Comparison of ENCODE assay signal across 8 cellular contexts in genomic region chr17:38852771-38853291, GRCh38. TPM values are rescaled to one million over a fixed set of nuclear protein-coding genes. Genes with fewer than 3 reads are reported as not detected.
DNase-seq lines count a peak whose midpoint lies in the region; ATAC-seq, FAIRE-seq and TF ChIP-seq lines count a peak whose summit lies in the region.

No MANE protein-coding gene starts in this region.

- TF ChIP-seq POLR2A in GM12892 (IDR thresholded peaks at IDR 0.05; ENCODE audit: low read depth, low read length), result no peak

- H3K4me3 Mint-ChIP-seq in activated CD4-positive, alpha-beta T cell treated with anti-CD3 and anti-CD28 coated beads for 36 hours, result peak overlapping the region; percentile 99
- H3K4me3 Mint-ChIP-seq in activated CD4-positive, alpha-beta memory T cell treated with anti-CD3 and anti-CD28 coated beads for 36 hours, result peak overlapping the region; percentile 99

- no peaks in the 10 kb centered on the region for H3K27me3 Mint-ChIP-seq in activated CD4-positive, alpha-beta T cell treated with anti-CD3 and anti-CD28 coated beads for 36 hours
- H3K27me3 Mint-ChIP-seq in activated CD4-positive, alpha-beta memory T cell treated with anti-CD3 and anti-CD28 coated beads for 36 hours, result no peaks in the 10 kb centered on the region

- H3K27ac ChIP-seq in rectal smooth muscle tissue (ENCODE audit: low read depth, low read length), result peak overlapping the region; percentile 97

- peak overlapping the region; percentile 95 to 98 for H3K4me3 ChIP-seq in foreskin fibroblast (ENCODE audit: low read depth in 1 of 2, low read length in 2 of 2)
- peak overlapping the region; percentile 75 for H3K4me3 ChIP-seq in rectal smooth muscle tissue (ENCODE audit: low read length)

- DNase-seq in activated CD4-positive, alpha-beta T cell treated with anti-CD3 and anti-CD28 coated beads for 36 hours, result no peak
- no peak for DNase-seq in activated CD4-positive, alpha-beta T cell treated with anti-CD3 and anti-CD28 coated beads, Interleukin-2, amount 50 U/mL, for 4 hours
- DNase-seq in activated CD4-positive, alpha-beta memory T cell treated with anti-CD3 and anti-CD28 coated beads for 36 hours, result no peak
- DNase-seq in foreskin fibroblast (no peak), GM12892 (ENCODE audit: insufficient read length) (no peak), NCI-H446 (lab: John Stamatoyannopoulos, UW) (no peak)

- H3K36me3 Mint-ChIP-seq in activated CD4-positive, alpha-beta T cell treated with anti-CD3 and anti-CD28 coated beads for 36 hours (ENCODE audit: low read depth), result peaks cover 56% of the 10 kb centered on the region
- H3K36me3 Mint-ChIP-seq in activated CD4-positive, alpha-beta memory T cell treated with anti-CD3 and anti-CD28 coated beads for 36 hours, result peaks cover 56% of the 10 kb centered on the region

- peak overlapping the region; percentile 99 for H3K27ac Mint-ChIP-seq in activated CD4-positive, alpha-beta T cell treated with anti-CD3 and anti-CD28 coated beads for 36 hours
- peak overlapping the region; percentile 99 for H3K27ac Mint-ChIP-seq in activated CD4-positive, alpha-beta memory T cell treated with anti-CD3 and anti-CD28 coated beads for 36 hours

- no peak for FAIRE-seq in GM12892 (lab: Jason Lieb, UNC)

- H3K4me1 Mint-ChIP-seq in activated CD4-positive, alpha-beta T cell treated with anti-CD3 and anti-CD28 coated beads for 36 hours, result peaks cover 46% of the 10 kb centered on the region
- peaks cover 38% of the 10 kb centered on the region for H3K4me1 Mint-ChIP-seq in activated CD4-positive, alpha-beta memory T cell treated with anti-CD3 and anti-CD28 coated beads for 36 hours (ENCODE audit: low read depth)

- peaks cover 10% of the 10 kb centered on the region for H3K36me3 ChIP-seq in rectal smooth muscle tissue (ENCODE audit: control insufficient read depth, insufficient read depth, low read length)

- no peaks in the 10 kb centered on the region for H3K9me3 Mint-ChIP-seq in activated CD4-positive, alpha-beta T cell treated with anti-CD3 and anti-CD28 coated beads for 36 hours (ENCODE audit: low read depth)
- no peaks in the 10 kb centered on the region for H3K9me3 Mint-ChIP-seq in activated CD4-positive, alpha-beta memory T cell treated with anti-CD3 and anti-CD28 coated beads for 36 hours

- ATAC-seq in activated CD4-positive, alpha-beta T cell treated with anti-CD3 and anti-CD28 coated beads for 36 hours, result no peak
- no peak for ATAC-seq in HG03565 (IDR thresholded peaks at IDR 0.05; ENCODE audit: unreplicated experiment)

- no peak for TF ChIP-seq CTCF in foreskin fibroblast (IDR thresholded peaks at IDR 0.05; ENCODE audit: low read depth, low read length)

- intact Hi-C loops in activated CD4-positive, alpha-beta T cell treated with anti-CD3 and anti-CD28 coated beads for 36 hours (cut with DNase I, micrococcal nuclease), result loop anchor here (1.0 to 10.0 kb wide), 13 partner anchors 15 to 1127 kb away; partner anchors contain the start of genes CWC25 (in 2 of the 2), PSMB3 (in 2 of the 2), EPOP (in 1 of the 2) and FBXL20 (in 1 of the 2)
- intact Hi-C loops in activated CD4-positive, alpha-beta memory T cell treated with anti-CD3 and anti-CD28 coated beads for 36 hours (cut with micrococcal nuclease), result loop anchor here (1.0 to 5.0 kb wide), 4 partner anchors 16 to 299 kb away; partner anchors contain the start of genes CWC25 and PLXDC1

- CTCF ChIA-PET in activated CD4-positive, alpha-beta T cell treated with anti-CD3 and anti-CD28 coated beads for 36 hours (lab: Charles Lee), result interaction anchor here (0.7 to 3.1 kb wide), 4 partner anchors 12 to 301 kb away, joined by 3 to 9 read pairs (median 6); a partner anchor contains a TSS
- CTCF ChIA-PET in activated CD4-positive, alpha-beta memory T cell treated with anti-CD3 and anti-CD28 coated beads for 36 hours (lab: Charles Lee), result interaction anchor here (0.6 to 2.3 kb wide), 5 partner anchors 28 to 312 kb away, joined by 3 to 6 read pairs (median 5); partner anchors contain the start of gene CWC25

- POLR2A ChIA-PET in activated CD4-positive, alpha-beta T cell treated with anti-CD3 and anti-CD28 coated beads for 36 hours (lab: Charles Lee), result interaction anchor here (0.5 to 3.0 kb wide), 6 partner anchors 12 to 608 kb away, joined by 3 to 36 read pairs (median 4); partner anchors contain the start of genes CDK12 and LASP1
- POLR2A ChIA-PET in activated CD4-positive, alpha-beta memory T cell treated with anti-CD3 and anti-CD28 coated beads for 36 hours (lab: Charles Lee), result interaction anchor here (0.7 to 8.6 kb wide), 6 partner anchors 8 to 46 kb away, joined by 3 to 97 read pairs (median 10); partner anchors contain the start of genes CWC25 and LASP1

- peak overlapping the region; percentile 12 for H3K9ac ChIP-seq in rectal smooth muscle tissue (ENCODE audit: low read length)

- H3K4me1 ChIP-seq in rectal smooth muscle tissue (ENCODE audit: control insufficient read depth, insufficient read depth, low read length), result peaks cover 16% of the 10 kb centered on the region

- no peaks in the 10 kb centered on the region for H3K27me3 ChIP-seq in rectal smooth muscle tissue (ENCODE audit: control insufficient read depth, insufficient read depth, low read length)

RNA-seq across cellular contexts. Expression of gene RPL23, which starts 0.7 kb away (rescaled TPM):
- 1,000 to 10,000 TPM; 1,886 to 1,896 TPM for total RNA-seq in activated CD4-positive, alpha-beta T cell treated with anti-CD3 and anti-CD28 coated beads for 36 hours
- 1,000 to 10,000 TPM; 1,774 to 1,791 TPM for total RNA-seq in activated CD4-positive, alpha-beta memory T cell treated with anti-CD3 and anti-CD28 coated beads for 36 hours
- polyA plus RNA-seq in GM12892 (2012; ENCODE audit: missing spikeins), result 4,815 TPM

RNA-seq across cellular contexts. Expression of gene LASP1, which starts 17.0 kb away (rescaled TPM):
- 100 to 1,000 TPM; 119 to 144 TPM for total RNA-seq in activated CD4-positive, alpha-beta T cell treated with anti-CD3 and anti-CD28 coated beads for 36 hours
- total RNA-seq in activated CD4-positive, alpha-beta memory T cell treated with anti-CD3 and anti-CD28 coated beads for 36 hours, result 100 to 1,000 TPM; 134 to 139 TPM
- polyA plus RNA-seq in GM12892 (2012; ENCODE audit: missing spikeins), result 48.4 TPM

RNA-seq across cellular contexts. Expression of gene CWC25, which starts 27.7 kb away (rescaled TPM):
- 10 to 100 TPM; 23.3 to 24.0 TPM for total RNA-seq in activated CD4-positive, alpha-beta T cell treated with anti-CD3 and anti-CD28 coated beads for 36 hours
- total RNA-seq in activated CD4-positive, alpha-beta memory T cell treated with anti-CD3 and anti-CD28 coated beads for 36 hours, result 10 to 100 TPM; 21.1 to 21.5 TPM
- polyA plus RNA-seq in GM12892 (2012; ENCODE audit: missing spikeins), result 21.9 TPM

RNA-seq across cellular contexts. Expression of gene PIP4K2B, which starts 53.5 kb away (rescaled TPM):
- total RNA-seq in activated CD4-positive, alpha-beta T cell treated with anti-CD3 and anti-CD28 coated beads for 36 hours, result 10 to 100 TPM; 36.3 to 41.6 TPM
- total RNA-seq in activated CD4-positive, alpha-beta memory T cell treated with anti-CD3 and anti-CD28 coated beads for 36 hours, result 10 to 100 TPM; 37.8 to 37.9 TPM
- polyA plus RNA-seq in GM12892 (2012; ENCODE audit: missing spikeins), result 15.6 TPM
